In genomic region chr15:65991721-65992472, GRCh38 we compare ENCODE assay signal across 27 cellular contexts.
"Had no signal": no experiment of that assay in that cellular context is flagged by ENCODE, and none has a peak within 500 bp of the region (broad histone marks: within the 10 kb centered on the region; RNA-seq: fewer than 3 reads in every experiment).

No MANE protein-coding gene starts in this region.

- H3K36me3 Mint-ChIP-seq: activated CD8-positive, alpha-beta memory T cell treated with anti-CD3 and anti-CD28 coated beads, Interleukin-2, amount 10 ng/mL, durations not matched to agents 7 days and 5 days; activated naive CD4-positive, alpha-beta T cell treated with anti-CD3 and anti-CD28 coated beads, Interleukin-2, amount 50 U/mL, for 24 hours; T-cell had no signal

- DNase-seq: activated B cell treated with CpG ODN at 0.5 μM for 24 hours; activated CD4-positive, alpha-beta T cell treated with anti-CD3 and anti-CD28 coated beads for 1 hour; activated CD4-positive, alpha-beta T cell treated with anti-CD3 and anti-CD28 coated beads, Interleukin-2, amount 10 ng/mL, durations not matched to agents 24 days and 14 days; activated CD4-positive, alpha-beta T cell treated with anti-CD3 and anti-CD28 coated beads, Interleukin-2, amount 50 U/mL, for 48 hours; activated CD8-positive, alpha-beta memory T cell treated with anti-CD3 and anti-CD28 coated beads, Interleukin-2, amount 10 ng/mL, durations not matched to agents 7 days and 5 days; activated effector memory CD4-positive, alpha-beta T cell treated with Interleukin-2 at 50 U/mL for 16 hours; activated naive CD4-positive, alpha-beta T cell; activated naive CD8-positive, alpha-beta T cell treated with anti-CD3 and anti-CD28 coated beads, Interleukin-2, amount 50 U/mL, for 24 hours; activated T-cell treated with anti-CD3 and anti-CD28 coated beads, Interleukin-2, amount 50 U/mL, for 24 hours; amniotic stem cell; body of pancreas; KG1; NCI-H1048; NCI-H1436 treated with DMSO at 0.1 percent for 48 hours; NCI-H187; NCI-H345; NCI-H510A; NCI-H526 treated with DMSO at 0.1 percent for 48 hours; PC-3; SHP77 treated with DMSO at 0.1 percent for 48 hours; T-cell; T-helper 2 cell; T1000 had no signal

- H3K4me3 ChIP-seq: ascending aorta, body of pancreas had no signal

- H3K27ac Mint-ChIP-seq: activated B cell treated with CpG ODN at 0.5 μM for 24 hours; activated CD4-positive, alpha-beta T cell treated with anti-CD3 and anti-CD28 coated beads, Interleukin-2, amount 10 ng/mL, durations not matched to agents 24 days and 14 days; activated CD8-positive, alpha-beta memory T cell treated with anti-CD3 and anti-CD28 coated beads, Interleukin-2, amount 10 ng/mL, durations not matched to agents 7 days and 5 days; activated naive CD4-positive, alpha-beta T cell treated with anti-CD3 and anti-CD28 coated beads, Interleukin-2, amount 50 U/mL, for 24 hours; activated naive CD8-positive, alpha-beta T cell treated with anti-CD3 and anti-CD28 coated beads, Interleukin-2, amount 50 U/mL, for 24 hours; activated T-cell treated with anti-CD3 and anti-CD28 coated beads, Interleukin-2, amount 50 U/mL, for 24 hours; activated T-helper 1 cell treated with anti-CD3 and anti-CD28 coated beads, Interleukin-12 subunit alpha, Interleukin-12 subunit beta, Interleukin-2, Interleukin-4 antibody, amounts not matched to agents 30 ng/mL and 10 ng/mL and 1 ng/mL, durations not matched to agents 14 hours and 24 hours and 36 hours; T-cell had no signal

- H3K9me3 ChIP-seq: ascending aorta, body of pancreas had no signal

- H3K4me1 ChIP-seq: ascending aorta, body of pancreas had no signal

- H3K4me3 Mint-ChIP-seq: activated B cell treated with CpG ODN at 0.5 μM for 24 hours; activated CD4-positive, alpha-beta T cell treated with anti-CD3 and anti-CD28 coated beads, Interleukin-2, amount 10 ng/mL, durations not matched to agents 24 days and 14 days; activated CD8-positive, alpha-beta memory T cell treated with anti-CD3 and anti-CD28 coated beads, Interleukin-2, amount 10 ng/mL, durations not matched to agents 7 days and 5 days; activated naive CD4-positive, alpha-beta T cell treated with anti-CD3 and anti-CD28 coated beads, Interleukin-2, amount 50 U/mL, for 24 hours; activated naive CD8-positive, alpha-beta T cell treated with anti-CD3 and anti-CD28 coated beads, Interleukin-2, amount 50 U/mL, for 24 hours; activated T-cell treated with anti-CD3 and anti-CD28 coated beads, Interleukin-2, amount 50 U/mL, for 24 hours; activated T-helper 1 cell treated with anti-CD3 and anti-CD28 coated beads, Interleukin-12 subunit alpha, Interleukin-12 subunit beta, Interleukin-2, Interleukin-4 antibody, amounts not matched to agents 30 ng/mL and 10 ng/mL and 1 ng/mL, durations not matched to agents 14 hours and 24 hours and 36 hours; central memory CD8-positive, alpha-beta T cell; T-cell had no signal

- H3K27ac ChIP-seq: ascending aorta, body of pancreas had no signal

- H3K27me3 ChIP-seq: ascending aorta, body of pancreas had no signal

- H3K9me3 Mint-ChIP-seq: activated B cell treated with CpG ODN at 0.5 μM for 24 hours; activated CD4-positive, alpha-beta T cell treated with anti-CD3 and anti-CD28 coated beads, Interleukin-2, amount 10 ng/mL, durations not matched to agents 24 days and 14 days; activated naive CD4-positive, alpha-beta T cell treated with anti-CD3 and anti-CD28 coated beads, Interleukin-2, amount 50 U/mL, for 24 hours; activated naive CD8-positive, alpha-beta T cell treated with anti-CD3 and anti-CD28 coated beads, Interleukin-2, amount 50 U/mL, for 24 hours; activated T-cell treated with anti-CD3 and anti-CD28 coated beads, Interleukin-2, amount 50 U/mL, for 24 hours; activated T-helper 1 cell treated with anti-CD3 and anti-CD28 coated beads, Interleukin-12 subunit alpha, Interleukin-12 subunit beta, Interleukin-2, Interleukin-4 antibody, amounts not matched to agents 30 ng/mL and 10 ng/mL and 1 ng/mL, durations not matched to agents 14 hours and 24 hours and 36 hours; central memory CD8-positive, alpha-beta T cell; T-cell had no signal

- H3K36me3 ChIP-seq: ascending aorta had no signal

- H3K4me1 Mint-ChIP-seq: activated B cell treated with CpG ODN at 0.5 μM for 24 hours; activated CD4-positive, alpha-beta T cell treated with anti-CD3 and anti-CD28 coated beads, Interleukin-2, amount 10 ng/mL, durations not matched to agents 24 days and 14 days; activated CD8-positive, alpha-beta memory T cell treated with anti-CD3 and anti-CD28 coated beads, Interleukin-2, amount 10 ng/mL, durations not matched to agents 7 days and 5 days; activated naive CD4-positive, alpha-beta T cell treated with anti-CD3 and anti-CD28 coated beads, Interleukin-2, amount 50 U/mL, for 24 hours; activated naive CD8-positive, alpha-beta T cell treated with anti-CD3 and anti-CD28 coated beads, Interleukin-2, amount 50 U/mL, for 24 hours; central memory CD8-positive, alpha-beta T cell; T-cell had no signal

- ATAC-seq: activated CD8-positive, alpha-beta memory T cell treated with anti-CD3 and anti-CD28 coated beads, Interleukin-2, amount 10 ng/mL, durations not matched to agents 7 days and 5 days; activated naive CD8-positive, alpha-beta T cell treated with anti-CD3 and anti-CD28 coated beads, Interleukin-2, amount 50 U/mL, for 24 hours; body of pancreas; PC-3; T-cell had no signal
